13 cellular contexts compared by ENCODE assay signal in genomic region chr16:70701998-70702397, GRCh38. TPM values are rescaled to one million over a fixed set of nuclear protein-coding genes. Genes with fewer than 3 reads are reported as not detected.
DNase-seq lines count a peak whose midpoint lies in the region; ATAC-seq, FAIRE-seq and TF ChIP-seq lines count a peak whose summit lies in the region.
"Had no signal": no experiment of that assay in that cellular context is flagged by ENCODE, and none has a peak within 500 bp of the region (broad histone marks: within the 10 kb centered on the region; RNA-seq: fewer than 3 reads in every experiment).

No MANE protein-coding gene starts in this region.

- WGBS in esophagus squamous epithelium, 2 donors, result 54 to 83% methylated on average over 3 to 5 of the region's 8 CpGs
- WGBS in sigmoid colon, 2 donors, result 92% methylated on average over 8 of the region's 8 CpGs

- H3K27me3 ChIP-seq in GM23338 (ENCODE audit: insufficient read depth) (no peaks in the 10 kb centered on the region), esophagus squamous epithelium (no peaks in the 10 kb centered on the region), sigmoid colon (no peaks in the 10 kb centered on the region)

- no peaks in the 10 kb centered on the region for H3F3A ChIP-seq in GM23338 (replicated peaks; ENCODE audit: low read depth)

- peaks cover 25% of the 10 kb centered on the region for H3K27me3 Mint-ChIP-seq in GM23338 (ENCODE audit: insufficient read depth, low read depth, poor library complexity)
- H3K27me3 Mint-ChIP-seq: CD4-positive, CD25-positive, alpha-beta regulatory T cell had no signal

- H3K4me3 ChIP-seq in GM23338 (no peak overlapping the region), esophagus squamous epithelium (no peak overlapping the region), sigmoid colon (no peak overlapping the region)

- intact Hi-C loops in esophagus squamous epithelium (cut with DNase I), result no loop called here
- intact Hi-C loops in sigmoid colon (cut with DNase I), result loop anchor here (5.0 kb wide), 1 partner anchor 35 kb away; no protein-coding TSS in a partner anchor

- TF ChIP-seq EP300 in sigmoid colon (IDR thresholded peaks at IDR 0.05), result no peak

- H3K27ac Mint-ChIP-seq in GM23338, result 0 out of 2 replicates have a peak overlapping the region, but pooled peaks have one; percentile 57

- 0 out of 2 replicates have a peak, but pooled peaks cover 3% of the 10 kb centered on the region for H3K4me1 ChIP-seq in GM23338 (ENCODE audit: insufficient read depth)
- H3K4me1 ChIP-seq in esophagus squamous epithelium, result peaks cover 78 to 100% (median 86%) of the 10 kb centered on the region in 3 donors
- H3K4me1 ChIP-seq in sigmoid colon, result peaks cover 6 to 98% (median 94%) of the 10 kb centered on the region in 4 donors

- no peaks in the 10 kb centered on the region for H3K9me3 ChIP-seq in esophagus squamous epithelium
- H3K9me3 ChIP-seq in sigmoid colon, result no peaks in the 10 kb centered on the region

- TF ChIP-seq POLR2A in esophagus squamous epithelium (IDR thresholded peaks at IDR 0.05), result no peak
- no peak for TF ChIP-seq POLR2A in sigmoid colon (IDR thresholded peaks at IDR 0.05)

- peaks cover 27% of the 10 kb centered on the region for H3K4me1 Mint-ChIP-seq in GM23338

- no peak overlapping the region for H2AFZ ChIP-seq in GM23338

- no peak overlapping the region for H3K4me3 Mint-ChIP-seq in GM23338
- H3K4me3 Mint-ChIP-seq: CD4-positive, CD25-positive, alpha-beta regulatory T cell; neural crest cell had no signal

- FAIRE-seq in frontal cortex (lab: Jason Lieb, UNC), result no peak
- FAIRE-seq: TTC549 had no signal

- H3K36me3 ChIP-seq in GM23338 (ENCODE audit: insufficient read depth) (no peaks in the 10 kb centered on the region), esophagus squamous epithelium (no peaks in the 10 kb centered on the region), sigmoid colon (no peaks in the 10 kb centered on the region)

- no peaks in the 10 kb centered on the region; the same call in 2 of the 3 replicates for H3K36me3 Mint-ChIP-seq in GM23338 (ENCODE audit: low read depth)

- no peaks in the 10 kb centered on the region for H3K9me2 ChIP-seq in GM23338 (ENCODE audit: insufficient read depth)

- H3K9me3 Mint-ChIP-seq in GM23338, result no peaks in the 10 kb centered on the region; the same call in 2 of the 3 replicates
- H3K9me3 Mint-ChIP-seq: CD4-positive, CD25-positive, alpha-beta regulatory T cell; neural crest cell had no signal

- no peak overlapping the region for H3K4me2 ChIP-seq in GM23338

- no peak for TF ChIP-seq CTCF in GM23338 (conservative IDR thresholded peaks at IDR 0.05; ENCODE audit: low read depth in 2 of 2)
- TF ChIP-seq CTCF in esophagus squamous epithelium (IDR thresholded peaks at IDR 0.05), result no peak
- TF ChIP-seq CTCF in sigmoid colon (IDR thresholded peaks at IDR 0.05), result no peak

- DNase-seq in GM23338 (ENCODE audit: low spot score) (no peak), SHP77 (lab: John Stamatoyannopoulos, UW) (peak; percentile 68 to 84), esophagus squamous epithelium (lab: John Stamatoyannopoulos, UW) (no peak), sigmoid colon (no peak), NK-92 (lab: John Stamatoyannopoulos, UW; ENCODE audit: unreplicated experiment) (no peak), frontal cortex (ENCODE audit: low spot score in 2 of 2) (no peak), NOMO-1 treated with DMSO at 0.1 percent for 48 hours (lab: John Stamatoyannopoulos, UW; ENCODE audit: unreplicated experiment) (no peak)
- DNase-seq: CD4-positive, CD25-positive, alpha-beta regulatory T cell; MV-4-11; NCI-H226 had no signal

- H3K27ac ChIP-seq in GM23338 (ENCODE audit: low read depth), result no peak overlapping the region
- peak overlapping the region; percentile 85 to 95 (median 90) for H3K27ac ChIP-seq in esophagus squamous epithelium
- peak overlapping the region; percentile 92 to 99 (median 98) for H3K27ac ChIP-seq in sigmoid colon

- no peaks in the 10 kb centered on the region for H4K20me1 ChIP-seq in GM23338 (replicated peaks; ENCODE audit: insufficient read depth)

- ATAC-seq in GM23338 (no peak), GM19328 (IDR thresholded peaks at IDR 0.05; ENCODE audit: unreplicated experiment) (no peak)

- no peaks in the 10 kb centered on the region for H3K79me2 ChIP-seq in GM23338 (replicated peaks; ENCODE audit: insufficient read depth)

TF ChIP-seq in GM23338, 12 proteins besides CTCF, POLR2A, EP300 and RAD21 (continues in another document):
- TF ChIP-seq, protein P1, sequence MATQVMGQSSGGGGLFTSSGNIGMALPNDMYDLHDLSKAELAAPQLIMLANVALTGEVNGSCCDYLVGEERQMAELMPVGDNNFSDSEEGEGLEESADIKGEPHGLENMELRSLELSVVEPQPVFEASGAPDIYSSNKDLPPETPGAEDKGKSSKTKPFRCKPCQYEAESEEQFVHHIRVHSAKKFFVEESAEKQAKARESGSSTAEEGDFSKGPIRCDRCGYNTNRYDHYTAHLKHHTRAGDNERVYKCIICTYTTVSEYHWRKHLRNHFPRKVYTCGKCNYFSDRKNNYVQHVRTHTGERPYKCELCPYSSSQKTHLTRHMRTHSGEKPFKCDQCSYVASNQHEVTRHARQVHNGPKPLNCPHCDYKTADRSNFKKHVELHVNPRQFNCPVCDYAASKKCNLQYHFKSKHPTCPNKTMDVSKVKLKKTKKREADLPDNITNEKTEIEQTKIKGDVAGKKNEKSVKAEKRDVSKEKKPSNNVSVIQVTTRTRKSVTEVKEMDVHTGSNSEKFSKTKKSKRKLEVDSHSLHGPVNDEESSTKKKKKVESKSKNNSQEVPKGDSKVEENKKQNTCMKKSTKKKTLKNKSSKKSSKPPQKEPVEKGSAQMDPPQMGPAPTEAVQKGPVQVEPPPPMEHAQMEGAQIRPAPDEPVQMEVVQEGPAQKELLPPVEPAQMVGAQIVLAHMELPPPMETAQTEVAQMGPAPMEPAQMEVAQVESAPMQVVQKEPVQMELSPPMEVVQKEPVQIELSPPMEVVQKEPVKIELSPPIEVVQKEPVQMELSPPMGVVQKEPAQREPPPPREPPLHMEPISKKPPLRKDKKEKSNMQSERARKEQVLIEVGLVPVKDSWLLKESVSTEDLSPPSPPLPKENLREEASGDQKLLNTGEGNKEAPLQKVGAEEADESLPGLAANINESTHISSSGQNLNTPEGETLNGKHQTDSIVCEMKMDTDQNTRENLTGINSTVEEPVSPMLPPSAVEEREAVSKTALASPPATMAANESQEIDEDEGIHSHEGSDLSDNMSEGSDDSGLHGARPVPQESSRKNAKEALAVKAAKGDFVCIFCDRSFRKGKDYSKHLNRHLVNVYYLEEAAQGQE (IDR thresholded peaks at IDR 0.05; ENCODE audit: unreplicated experiment), result no peak
- TF ChIP-seq ZNF331 (CRISPR knock-in tag; IDR thresholded peaks at IDR 0.05; ENCODE audit: low read depth) (no peak), CREB1 (CRISPR knock-in tag; IDR thresholded peaks at IDR 0.05; ENCODE audit: low read depth) (no peak), STAT1 (IDR thresholded peaks at IDR 0.05; ENCODE audit: unreplicated experiment) (no peak), POLR2AphosphoS5 (IDR thresholded peaks at IDR 0.05; ENCODE audit: low read depth) (no peak), NANOG (IDR thresholded peaks at IDR 0.05; ENCODE audit: borderline replicate concordance) (no peak), EZH2 (IDR thresholded peaks at IDR 0.05; ENCODE audit: low read depth, unreplicated experiment) (no peak), EZH2phosphoT487 (IDR thresholded peaks at IDR 0.05; ENCODE audit: unreplicated experiment) (no peak)

RNA-seq across cellular contexts. Expression of gene MTSS2, which starts 16.1 kb away (rescaled TPM):
- 16.5 and 19.6 TPM in 2 replicates for total RNA-seq in GM23338 (2014; rRNA removed; shearing (Covaris generic))
- polyA plus RNA-seq in GM23338 (2016; fragmentation: Nextera tagmentation; extraction: Ambion mirVana) (1.6 and 1.9 TPM in 2 replicates), sigmoid colon (10 to 100 TPM in 2 of 3 donors, 1 to 10 TPM in 1; 5.4 to 28.2 (median 10.9) TPM)
- total RNA-seq in esophagus squamous epithelium (10 to 100 TPM; 15.5 to 39.7 (median 27.5) TPM), sigmoid colon (10 to 100 TPM; 36.4 to 100.0 (median 60.7) TPM), frontal cortex (25.7 TPM)
- polyA plus RNA-seq: CD4-positive, CD25-positive, alpha-beta regulatory T cell had no signal

RNA-seq across cellular contexts. Expression of gene IL34, which starts 55.6 kb away (rescaled TPM):
- total RNA-seq in GM23338 (2014; rRNA removed; shearing (Covaris generic)), result 4.6 and 6.6 TPM in 2 replicates
- 3.1 and 4.3 TPM in 2 replicates for polyA plus RNA-seq in GM23338 (2016; fragmentation: Nextera tagmentation; extraction: Ambion mirVana)
- total RNA-seq in esophagus squamous epithelium, result 10 to 100 TPM in 2 of 4 donors, 1 to 10 TPM in 2; 3.2 to 26.6 (median 9.1) TPM
- 1 to 10 TPM in 3 of 4 donors, not detected in 1; 3.6 to 5.4 (median 4.6) TPM for total RNA-seq in sigmoid colon
- 1 to 10 TPM in 2 of 3 donors, not detected in 1; 1.8 to 5.5 TPM for polyA plus RNA-seq in sigmoid colon
- 1.6 TPM for total RNA-seq in frontal cortex
- total RNA-seq: CD4-positive, CD25-positive, alpha-beta regulatory T cell had no signal
- polyA plus RNA-seq: CD4-positive, CD25-positive, alpha-beta regulatory T cell had no signal

Comparison
In these comparisons a context has a peak if more than half of its experiments do, and no peak if none do; other contexts are left out.
1. DNase-seq: peak in SHP77 (2 of 2); none in GM23338 (single experiment), esophagus squamous epithelium (single experiment), sigmoid colon (single experiment), NK-92 (single experiment), frontal cortex (0 of 2) and NOMO-1 treated with DMSO at 0.1 percent for 48 hours (single experiment).